14 cellular contexts compared by ENCODE assay signal in genomic region chr22:30260682-30261081, GRCh38. TPM values are rescaled to one million over a fixed set of nuclear protein-coding genes. Genes with fewer than 3 reads are reported as not detected.
DNase-seq lines count a peak whose midpoint lies in the region; ATAC-seq and TF ChIP-seq lines count a peak whose summit lies in the region.
"Had no signal": no experiment of that assay in that cellular context is flagged by ENCODE, and none has a peak within 500 bp of the region (broad histone marks: within the 10 kb centered on the region; RNA-seq: fewer than 3 reads in every experiment).

No MANE protein-coding gene starts in this region.

- intact Hi-C loops in activated CD8-positive, alpha-beta T cell treated with anti-CD3 and anti-CD28 coated beads for 36 hours (cut with micrococcal nuclease) = no loop called here
- intact Hi-C loops in posterior vena cava (cut with DNase I) (no loop called here), Right ventricle myocardium superior (cut with DNase I) (loop anchor here (5.0 kb wide), 1 partner anchor 127 kb away; the partner anchor contains the start of gene RNF215)

- peaks cover 42% of the 10 kb centered on the region for H3K36me3 ChIP-seq in DND-41 (ENCODE audit: insufficient read depth, low read length)
- no peaks in the 10 kb centered on the region for H3K36me3 ChIP-seq in osteoblast (ENCODE audit: insufficient read depth, low read length)

- H4K20me1 ChIP-seq in DND-41 (ENCODE audit: insufficient read depth, low read length) = peaks cover 38% of the 10 kb centered on the region
- no peaks in the 10 kb centered on the region for H4K20me1 ChIP-seq in osteoblast (ENCODE audit: insufficient read depth, low read length)

- ATAC-seq in activated CD8-positive, alpha-beta T cell treated with anti-CD3 and anti-CD28 coated beads, Interleukin-2, amount 10 ng/mL, durations not matched to agents 7 days and 5 days = no peak
- ATAC-seq in activated CD8-positive, alpha-beta T cell treated with anti-CD3 and anti-CD28 coated beads for 36 hours = no peak
- ATAC-seq in DND-41 (ENCODE audit: insufficient read depth, low read depth) (no peak), GM21723 (IDR thresholded peaks at IDR 0.05; ENCODE audit: unreplicated experiment) (no peak), Right ventricle myocardium superior (ENCODE audit: poor library complexity) (no peak)
- ATAC-seq: HCT116, HepG2 had no signal

- POLR2A ChIA-PET in activated CD8-positive, alpha-beta T cell treated with anti-CD3 and anti-CD28 coated beads, Interleukin-2, amount 10 ng/mL, durations not matched to agents 7 days and 5 days (lab: Charles Lee) = interaction anchor here (0.6 to 1.1 kb wide), 2 partner anchors 79 to 253 kb away, joined by 3 to 5 read pairs; no protein-coding TSS in a partner anchor
- POLR2A ChIA-PET in activated CD8-positive, alpha-beta T cell treated with anti-CD3 and anti-CD28 coated beads for 36 hours (lab: Charles Lee) = interaction anchor here (1.0 to 1.3 kb wide), 2 partner anchors 26 to 162 kb away, joined by 3 to 4 read pairs; no protein-coding TSS in a partner anchor
- POLR2A ChIA-PET in RWPE1 (lab: Yijun Ruan, JAX; ENCODE audit: low non-redundant PET) = no interaction called here

- no peaks in the 10 kb centered on the region for H3K27me3 Mint-ChIP-seq in activated CD8-positive, alpha-beta T cell treated with anti-CD3 and anti-CD28 coated beads, Interleukin-2, amount 10 ng/mL, durations not matched to agents 7 days and 5 days (ENCODE audit: low read depth)
- peaks cover 2% of the 10 kb centered on the region for H3K27me3 Mint-ChIP-seq in activated CD8-positive, alpha-beta T cell treated with anti-CD3 and anti-CD28 coated beads for 36 hours

- no peak for DNase-seq in activated CD8-positive, alpha-beta T cell treated with anti-CD3 and anti-CD28 coated beads, Interleukin-2, amount 10 ng/mL, durations not matched to agents 7 days and 5 days
- no peak for DNase-seq in activated CD8-positive, alpha-beta T cell treated with anti-CD3 and anti-CD28 coated beads for 36 hours
- no peak for DNase-seq in DND-41
- no peak for DNase-seq in RWPE1 (ENCODE audit: low spot score)
- peak; percentile 41 for DNase-seq in osteoblast (ENCODE audit: insufficient read length, low spot score, missing footprints)
- DNase-seq in posterior vena cava (ENCODE audit: low spot score) = no peak
- DNase-seq in Right ventricle myocardium superior = no peak
- DNase-seq: Caco-2; CD8-positive, alpha-beta memory T cell; GF-D8; GM23248 had no signal

- H2AFZ ChIP-seq in DND-41 (ENCODE audit: low read depth, low read length) (no peak overlapping the region), osteoblast (ENCODE audit: low read length) (no peak overlapping the region)
- H2AFZ ChIP-seq: GM23248 had no signal

- no peak for TF ChIP-seq CTCF in activated CD8-positive, alpha-beta T cell treated with anti-CD3 and anti-CD28 coated beads for 36 hours (IDR thresholded peaks at IDR 0.05)
- TF ChIP-seq CTCF in DND-41 (IDR thresholded peaks at IDR 0.05; ENCODE audit: borderline replicate concordance, extremely low read depth, low read length, poor library complexity, severe bottlenecking) (no peak), RWPE1 (conservative IDR thresholded peaks at IDR 0.05; ENCODE audit: low read depth) (no peak), osteoblast (IDR thresholded peaks at IDR 0.05; ENCODE audit: extremely low read depth, low read depth, low read length) (no peak)

- CTCF ChIA-PET in activated CD8-positive, alpha-beta T cell treated with anti-CD3 and anti-CD28 coated beads, Interleukin-2, amount 10 ng/mL, durations not matched to agents 7 days and 5 days (lab: Charles Lee) = interaction anchor here (0.9 to 4.9 kb wide), 6 partner anchors 24 to 156 kb away, joined by 3 to 59 read pairs (median 3); partner anchors contain the start of gene RNF215
- CTCF ChIA-PET in activated CD8-positive, alpha-beta T cell treated with anti-CD3 and anti-CD28 coated beads for 36 hours (lab: Charles Lee) = interaction anchor here (1.0 to 2.1 kb wide), 7 partner anchors 20 to 139 kb away, joined by 3 to 7 read pairs (median 5); partner anchors contain the start of gene RNF215
- CTCF ChIA-PET in RWPE1 (lab: Yijun Ruan, JAX) = interaction anchor here (1.1 kb wide), 1 partner anchor 127 kb away, joined by 3 read pairs; no protein-coding TSS in a partner anchor

- H3K27ac ChIP-seq in DND-41 (ENCODE audit: low read length) (peak overlapping the region; percentile 47; the same call in 1 of the 2 replicates), RWPE1 (peak overlapping the region; percentile 27; the same call in 1 of the 2 replicates), osteoblast (ENCODE audit: low read depth, low read length) (no peak overlapping the region)
- H3K27ac ChIP-seq: GM23248 had no signal

- H3K27me3 ChIP-seq in DND-41 (ENCODE audit: insufficient read depth, low read length, poor library complexity) (no peaks in the 10 kb centered on the region), osteoblast (ENCODE audit: insufficient read depth, low read length) (no peaks in the 10 kb centered on the region)

- H3K4me3 Mint-ChIP-seq in activated CD8-positive, alpha-beta T cell treated with anti-CD3 and anti-CD28 coated beads, Interleukin-2, amount 10 ng/mL, durations not matched to agents 7 days and 5 days = peak overlapping the region; percentile 5
- no peak overlapping the region for H3K4me3 Mint-ChIP-seq in activated CD8-positive, alpha-beta T cell treated with anti-CD3 and anti-CD28 coated beads for 36 hours
- H3K4me3 Mint-ChIP-seq: CD8-positive, alpha-beta memory T cell had no signal

- no peaks in the 10 kb centered on the region for H3K9me3 ChIP-seq in DND-41 (ENCODE audit: insufficient read depth, low read length, severe bottlenecking)
- no peaks in the 10 kb centered on the region for H3K9me3 ChIP-seq in osteoblast (ENCODE audit: low read depth, low read length)
- H3K9me3 ChIP-seq: Caco-2 had no signal

- H3K79me2 ChIP-seq in DND-41 (ENCODE audit: insufficient read depth, low read length) (peaks cover 38% of the 10 kb centered on the region), osteoblast (ENCODE audit: insufficient read depth, low read length) (no peaks in the 10 kb centered on the region)

- H3K4me1 ChIP-seq in DND-41 (ENCODE audit: insufficient read depth, low read length) (peaks cover 46% of the 10 kb centered on the region), osteoblast (ENCODE audit: insufficient read depth, low read length) (peaks cover 16% of the 10 kb centered on the region)

- H3K4me1 Mint-ChIP-seq in activated CD8-positive, alpha-beta T cell treated with anti-CD3 and anti-CD28 coated beads, Interleukin-2, amount 10 ng/mL, durations not matched to agents 7 days and 5 days (ENCODE audit: low read depth) = peaks cover 79% of the 10 kb centered on the region
- peaks cover 26% of the 10 kb centered on the region for H3K4me1 Mint-ChIP-seq in activated CD8-positive, alpha-beta T cell treated with anti-CD3 and anti-CD28 coated beads for 36 hours (ENCODE audit: low read depth)

- no peaks in the 10 kb centered on the region for H3K9me3 Mint-ChIP-seq in activated CD8-positive, alpha-beta T cell treated with anti-CD3 and anti-CD28 coated beads, Interleukin-2, amount 10 ng/mL, durations not matched to agents 7 days and 5 days (ENCODE audit: insufficient read depth)
- no peaks in the 10 kb centered on the region for H3K9me3 Mint-ChIP-seq in activated CD8-positive, alpha-beta T cell treated with anti-CD3 and anti-CD28 coated beads for 36 hours
- H3K9me3 Mint-ChIP-seq: CD8-positive, alpha-beta memory T cell had no signal

- peak overlapping the region; percentile 86 for H3K27ac Mint-ChIP-seq in activated CD8-positive, alpha-beta T cell treated with anti-CD3 and anti-CD28 coated beads, Interleukin-2, amount 10 ng/mL, durations not matched to agents 7 days and 5 days
- no peak overlapping the region for H3K27ac Mint-ChIP-seq in activated CD8-positive, alpha-beta T cell treated with anti-CD3 and anti-CD28 coated beads for 36 hours

- H3K4me2 ChIP-seq in DND-41 (ENCODE audit: insufficient read depth, low read length) (no peak overlapping the region), osteoblast (ENCODE audit: insufficient read depth, low read length) (no peak overlapping the region)

- no peak overlapping the region for H3K9ac ChIP-seq in DND-41 (ENCODE audit: low read depth, low read length)
- H3K9ac ChIP-seq: GM23248 had no signal

- peaks cover 46% of the 10 kb centered on the region for H3K36me3 Mint-ChIP-seq in activated CD8-positive, alpha-beta T cell treated with anti-CD3 and anti-CD28 coated beads, Interleukin-2, amount 10 ng/mL, durations not matched to agents 7 days and 5 days (ENCODE audit: low read depth)
- H3K36me3 Mint-ChIP-seq in activated CD8-positive, alpha-beta T cell treated with anti-CD3 and anti-CD28 coated beads for 36 hours (ENCODE audit: low read depth) = peaks cover 36% of the 10 kb centered on the region

- H3K4me3 ChIP-seq in DND-41 (ENCODE audit: low read depth in 1 of 2, low read length in 2 of 2) (no peak overlapping the region), osteoblast (ENCODE audit: insufficient read depth, low read length) (no peak overlapping the region)
- H3K4me3 ChIP-seq: GM23248 had no signal

RNA-seq across cellular contexts. Expression of gene OSM, which starts 6.0 kb away (rescaled TPM):
- total RNA-seq in activated CD8-positive, alpha-beta T cell treated with anti-CD3 and anti-CD28 coated beads, Interleukin-2, amount 10 ng/mL, durations not matched to agents 7 days and 5 days = 100 to 1,000 TPM; 135 to 140 TPM
- total RNA-seq in activated CD8-positive, alpha-beta T cell treated with anti-CD3 and anti-CD28 coated beads for 36 hours = 10 to 100 TPM; 44.3 to 45.7 TPM
- total RNA-seq in osteoblast (not detected in 2 replicates), posterior vena cava (1 to 10 TPM; 1.0 to 2.0 TPM), Right ventricle myocardium superior (0.11 TPM)
- total RNA-seq: Caco-2, GM23248, HepG2 had no signal

RNA-seq across cellular contexts. Expression of gene LIF, which starts 14.1 kb away (rescaled TPM):
- 100 to 1,000 TPM; 532 to 569 TPM for total RNA-seq in activated CD8-positive, alpha-beta T cell treated with anti-CD3 and anti-CD28 coated beads, Interleukin-2, amount 10 ng/mL, durations not matched to agents 7 days and 5 days
- total RNA-seq in activated CD8-positive, alpha-beta T cell treated with anti-CD3 and anti-CD28 coated beads for 36 hours = 100 to 1,000 TPM; 160 to 161 TPM
- 3.2 and 3.3 TPM in 2 replicates for total RNA-seq in osteoblast
- 1 to 10 TPM; 2.6 to 8.1 TPM for total RNA-seq in posterior vena cava
- total RNA-seq in Right ventricle myocardium superior = 0.54 TPM

RNA-seq across cellular contexts. Expression of gene CASTOR1, which starts 28.6 kb away (rescaled TPM):
- total RNA-seq in activated CD8-positive, alpha-beta T cell treated with anti-CD3 and anti-CD28 coated beads, Interleukin-2, amount 10 ng/mL, durations not matched to agents 7 days and 5 days = 10 to 100 TPM; 24.5 to 25.4 TPM
- 1 to 10 TPM; 4.2 to 5.1 TPM for total RNA-seq in activated CD8-positive, alpha-beta T cell treated with anti-CD3 and anti-CD28 coated beads for 36 hours
- total RNA-seq in osteoblast (5.3 and 5.8 TPM in 2 replicates), posterior vena cava (10 to 100 TPM in 1 of 2 donors, 1 to 10 TPM in 1; 9.8 to 14.3 TPM), Right ventricle myocardium superior (5.3 TPM)

Comparison
In these comparisons a context has a peak if more than half of its experiments do, and no peak if none do; other contexts are left out.
1. RNA of gene OSM, which starts 6.0 kb away (total RNA-seq): 135 to 140 TPM in activated CD8-positive, alpha-beta T cell treated with anti-CD3 and anti-CD28 coated beads, Interleukin-2, amount 10 ng/mL, durations not matched to agents 7 days and 5 days and 44.3 to 45.7 TPM in activated CD8-positive, alpha-beta T cell treated with anti-CD3 and anti-CD28 coated beads for 36 hours; 1.0 to 2.0 TPM in posterior vena cava, 0.11 TPM in Right ventricle myocardium superior (single experiment) and not detected in osteoblast; every median in the first group is over 10 times any median in the second.
2. RNA of gene LIF, which starts 14.1 kb away (total RNA-seq): 532 to 569 TPM in activated CD8-positive, alpha-beta T cell treated with anti-CD3 and anti-CD28 coated beads, Interleukin-2, amount 10 ng/mL, durations not matched to agents 7 days and 5 days and 160 to 161 TPM in activated CD8-positive, alpha-beta T cell treated with anti-CD3 and anti-CD28 coated beads for 36 hours; 2.6 to 8.1 TPM in posterior vena cava, 3.2 to 3.3 TPM in osteoblast and 0.54 TPM in Right ventricle myocardium superior (single experiment); every median in the first group is over 10 times any median in the second.